ENCODE assay signal across 1 cellular context in genomic region chr12:12538535-12538934, GRCh38.
TF ChIP-seq lines count a peak whose summit lies in the region.

No MANE protein-coding gene starts in this region.

TF ChIP-seq in GM23338, 12 proteins besides CTCF, POLR2A, EP300 and RAD21 (continued from another document):
- no peak for TF ChIP-seq ZNF462 (CRISPR knock-in tag; IDR thresholded peaks at IDR 0.05)
- no peak for TF ChIP-seq EZH2 (IDR thresholded peaks at IDR 0.05; ENCODE audit: low read depth, unreplicated experiment)
